Comparison of ENCODE assay signal across 8 cellular contexts in genomic region chr3:13281657-13282527, GRCh38.
DNase-seq lines count a peak whose midpoint lies in the region; ATAC-seq, FAIRE-seq and TF ChIP-seq lines count a peak whose summit lies in the region.

No MANE protein-coding gene starts in this region.

- H3K27me3 Mint-ChIP-seq in activated naive CD8-positive, alpha-beta T cell treated with anti-CD3 and anti-CD28 coated beads, Interleukin-2, amount 50 U/mL, for 24 hours: peaks cover 46% of the 10 kb centered on the region
- H3K27me3 Mint-ChIP-seq in stimulated activated memory B cell treated with anti-CD40 and anti-IgM and Interleukin-4, amounts not matched to agents 10 μg/mL and 1 μg/mL and 100 μg/mL, for 72 hours: peaks cover 65% of the 10 kb centered on the region

- H3K27ac ChIP-seq in kidney (ENCODE audit: low read depth in 2 of 2, low read length in 2 of 2): no peak overlapping the region

- H3K4me3 ChIP-seq in kidney (ENCODE audit: low read length in 2 of 2): peak overlapping the region; percentile 23 to 43

- no peaks in the 10 kb centered on the region for H3K36me3 ChIP-seq in kidney (ENCODE audit: control insufficient read depth in 1 of 2, insufficient read depth in 2 of 2, low read length in 2 of 2)

- peaks cover 13% of the 10 kb centered on the region for H3K4me1 Mint-ChIP-seq in activated naive CD8-positive, alpha-beta T cell treated with anti-CD3 and anti-CD28 coated beads, Interleukin-2, amount 50 U/mL, for 24 hours
- H3K4me1 Mint-ChIP-seq in stimulated activated memory B cell treated with anti-CD40 and anti-IgM and Interleukin-4, amounts not matched to agents 10 μg/mL and 1 μg/mL and 100 μg/mL, for 72 hours: peaks cover 11% of the 10 kb centered on the region

- intact Hi-C loops in kidney (cut with DNase I): no loop called here

- peaks cover 18% of the 10 kb centered on the region for H3K9me3 Mint-ChIP-seq in activated naive CD8-positive, alpha-beta T cell treated with anti-CD3 and anti-CD28 coated beads, Interleukin-2, amount 50 U/mL, for 24 hours
- no peaks in the 10 kb centered on the region for H3K9me3 Mint-ChIP-seq in stimulated activated memory B cell treated with anti-CD40 and anti-IgM and Interleukin-4, amounts not matched to agents 10 μg/mL and 1 μg/mL and 100 μg/mL, for 72 hours

- peak overlapping the region; percentile 20 for H3K4me3 Mint-ChIP-seq in activated naive CD8-positive, alpha-beta T cell treated with anti-CD3 and anti-CD28 coated beads, Interleukin-2, amount 50 U/mL, for 24 hours
- H3K4me3 Mint-ChIP-seq in stimulated activated memory B cell treated with anti-CD40 and anti-IgM and Interleukin-4, amounts not matched to agents 10 μg/mL and 1 μg/mL and 100 μg/mL, for 72 hours: peak overlapping the region; percentile 66

- peaks cover 5 to 10% of the 10 kb centered on the region in 2 donors for H3K9me3 ChIP-seq in kidney (ENCODE audit: control insufficient read depth in 1 of 2, low read length in 2 of 2)

- peak overlapping the region in 1 of 2 donors; percentile 12 for H3K9ac ChIP-seq in kidney (ENCODE audit: low read length in 2 of 2)

- ATAC-seq in activated naive CD8-positive, alpha-beta T cell treated with anti-CD3 and anti-CD28 coated beads, Interleukin-2, amount 50 U/mL, for 24 hours: no peak
- ATAC-seq in stimulated activated memory B cell treated with anti-CD40 and anti-IgM and Interleukin-4, amounts not matched to agents 10 μg/mL and 1 μg/mL and 100 μg/mL, for 72 hours: peak; percentile 5
- ATAC-seq in HG03571 (IDR thresholded peaks at IDR 0.05; ENCODE audit: unreplicated experiment): no peak

- peaks cover 15% of the 10 kb centered on the region for H3K36me3 Mint-ChIP-seq in activated naive CD8-positive, alpha-beta T cell treated with anti-CD3 and anti-CD28 coated beads, Interleukin-2, amount 50 U/mL, for 24 hours (ENCODE audit: low read depth)
- peaks cover under 1% of the 10 kb centered on the region for H3K36me3 Mint-ChIP-seq in stimulated activated memory B cell treated with anti-CD40 and anti-IgM and Interleukin-4, amounts not matched to agents 10 μg/mL and 1 μg/mL and 100 μg/mL, for 72 hours

- H3K27ac Mint-ChIP-seq in activated naive CD8-positive, alpha-beta T cell treated with anti-CD3 and anti-CD28 coated beads, Interleukin-2, amount 50 U/mL, for 24 hours: no peak overlapping the region
- peak overlapping the region; percentile 73 for H3K27ac Mint-ChIP-seq in stimulated activated memory B cell treated with anti-CD40 and anti-IgM and Interleukin-4, amounts not matched to agents 10 μg/mL and 1 μg/mL and 100 μg/mL, for 72 hours

- DNase-seq in HuH-7.5 (ENCODE audit: low spot score) (peak; percentile 97), kidney (no peak), globus pallidus (ENCODE audit: low spot score) (no peak), DMS114 treated with DMSO at 0.1 percent for 48 hours (lab: John Stamatoyannopoulos, UW; ENCODE audit: unreplicated experiment) (no peak)
- DNase-seq in activated naive CD8-positive, alpha-beta T cell treated with anti-CD3 and anti-CD28 coated beads, Interleukin-2, amount 50 U/mL, for 24 hours: no peak
- no peak for DNase-seq in stimulated activated CD4-positive, alpha-beta T cell treated with anti-CD3 and anti-CD28 coated beads, Interleukin-2, amount 100 ng/mL, for 24 hours

- peaks cover 0 to 2% of the 10 kb centered on the region in 2 donors for H3K4me1 ChIP-seq in kidney (ENCODE audit: control insufficient read depth in 1 of 2, insufficient read depth in 1 of 2, low read depth in 1 of 2, low read length in 2 of 2)

- FAIRE-seq in kidney (lab: Jason Lieb, UNC): no peak

- TF ChIP-seq CTCF in kidney (IDR thresholded peaks at IDR 0.05; ENCODE audit: borderline replicate concordance, extremely low read depth, insufficient read depth): no peak
